Comparison of ENCODE assay signal across 9 cellular contexts in the genomic region with DNA sequence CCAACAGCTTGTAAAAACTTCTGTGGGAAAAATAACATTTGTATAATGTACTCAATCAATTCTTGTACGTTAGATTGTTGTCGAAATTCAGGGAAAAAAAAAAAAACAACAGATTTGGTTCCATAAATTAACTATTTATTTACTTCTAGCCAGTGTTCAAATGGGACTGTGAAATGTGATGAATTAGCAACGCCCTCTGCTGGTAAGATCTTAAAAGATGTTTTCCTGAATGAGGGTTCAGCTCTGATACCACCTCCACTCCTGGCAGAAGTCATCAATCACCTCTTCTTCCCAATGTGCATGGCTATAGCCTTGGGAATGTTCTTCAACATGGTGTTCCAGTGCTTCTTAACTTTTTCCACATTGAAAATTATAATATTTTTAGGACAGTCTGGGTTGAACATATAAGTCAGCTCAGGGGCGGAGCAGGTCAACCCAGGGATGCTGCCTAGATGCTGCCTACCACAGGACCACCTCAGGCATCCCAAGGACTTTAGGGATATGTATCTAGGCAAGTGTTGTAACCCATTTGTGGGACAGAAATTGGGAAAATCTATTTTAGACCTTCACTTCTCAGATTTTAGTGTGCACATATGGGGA.
DNase-seq lines count a peak whose midpoint lies in the region; ATAC-seq and TF ChIP-seq lines count a peak whose summit lies in the region.
"Had no signal": no experiment of that assay in that cellular context is flagged by ENCODE, and none has a peak within 500 bp of the region (broad histone marks: within the 10 kb centered on the region; RNA-seq: fewer than 3 reads in every experiment).

No MANE protein-coding gene starts in this region.

- H3K4me3 Mint-ChIP-seq in Calu3 (ENCODE audit: low read depth, unreplicated experiment) (no peak overlapping the region), activated B cell treated with CpG ODN at 0.5 μM for 24 hours (no peak overlapping the region), T-helper 17 cell (no peak overlapping the region)

- no peaks in the 10 kb centered on the region for H3K36me3 Mint-ChIP-seq in Calu3 (ENCODE audit: insufficient read depth, unreplicated experiment)
- H3K36me3 Mint-ChIP-seq in activated B cell treated with CpG ODN at 0.5 μM for 24 hours (ENCODE audit: low read depth), result no peaks in the 10 kb centered on the region
- H3K36me3 Mint-ChIP-seq in T-helper 17 cell (ENCODE audit: low read depth), result no peaks in the 10 kb centered on the region

- H3K9me3 Mint-ChIP-seq in Calu3 (ENCODE audit: low read depth, unreplicated experiment) (no peaks in the 10 kb centered on the region), activated B cell treated with CpG ODN at 0.5 μM for 24 hours (no peaks in the 10 kb centered on the region)

- H3K27me3 ChIP-seq in right atrium auricular region, result no peaks in the 10 kb centered on the region
- no peaks in the 10 kb centered on the region for H3K27me3 ChIP-seq in stomach
- H3K27me3 ChIP-seq: neutrophil had no signal

- 25 to 28% (median 26%) methylated on average over 4 of the region's 4 CpGs for WGBS in stomach, 5 donors

- H3K9me3 ChIP-seq in right atrium auricular region (no peaks in the 10 kb centered on the region), stomach (no peaks in the 10 kb centered on the region), T-helper 17 cell (ENCODE audit: control insufficient read depth, low read length, poor library complexity, severe bottlenecking) (no peaks in the 10 kb centered on the region)
- H3K9me3 ChIP-seq: neutrophil had no signal

- no peak for TF ChIP-seq POLR2A in stomach (IDR thresholded peaks at IDR 0.05)

- H3K36me3 ChIP-seq in right atrium auricular region, result no peaks in the 10 kb centered on the region
- H3K36me3 ChIP-seq in stomach, result no peaks in the 10 kb centered on the region
- H3K36me3 ChIP-seq: neutrophil had no signal

- intact Hi-C loops in Calu3 (cut with micrococcal nuclease; ENCODE audit: unreplicated experiment) (loop anchor here (1.0 to 10.0 kb wide), 5 partner anchors 75 to 862 kb away; no protein-coding TSS in a partner anchor), activated B cell treated with CpG ODN at 0.5 μM for 24 hours (cut with micrococcal nuclease) (loop anchor here (1.0 to 10.0 kb wide), 4 partner anchors 78 to 862 kb away; no protein-coding TSS in a partner anchor), stomach (cut with DNase I; ENCODE audit: low total_unique reads) (no loop called here)

- TF ChIP-seq CTCF in Calu3 (IDR thresholded peaks at IDR 0.05; ENCODE audit: unreplicated experiment) (peak; percentile 65), activated B cell treated with CpG ODN at 0.5 μM for 24 hours (IDR thresholded peaks at IDR 0.05) (peak; percentile 6), right atrium auricular region (IDR thresholded peaks at IDR 0.05) (peak; percentile 34 to 79), stomach (IDR thresholded peaks at IDR 0.05) (peak in 4 of 7 experiments; percentile 20 to 56 (median 46))

- H3K4me1 ChIP-seq in right atrium auricular region (peaks cover 0 to 3% of the 10 kb centered on the region in 2 donors), stomach (peaks cover 0 to 9% (median 0%) of the 10 kb centered on the region in 4 donors)

- H3K27me3 Mint-ChIP-seq in Calu3 (ENCODE audit: unreplicated experiment), result no peaks in the 10 kb centered on the region
- H3K27me3 Mint-ChIP-seq in activated B cell treated with CpG ODN at 0.5 μM for 24 hours, result peaks cover 2% of the 10 kb centered on the region
- peaks cover 18% of the 10 kb centered on the region for H3K27me3 Mint-ChIP-seq in T-helper 17 cell

- no peak for TF ChIP-seq EP300 in stomach (IDR thresholded peaks at IDR 0.05)

- POLR2A ChIA-PET in activated B cell treated with CpG ODN at 0.5 μM for 24 hours (lab: Charles Lee), result no interaction called here

- BruUV-seq in Calu3 (replicated peaks; lab: Mats Ljungman, UMichigan), result no TSS peak

- H3K4me3 ChIP-seq in right atrium auricular region, result no peak overlapping the region
- no peak overlapping the region for H3K4me3 ChIP-seq in stomach

- DNase-seq in Calu3, result peak; percentile 41
- DNase-seq in NCI-H1105 (lab: John Stamatoyannopoulos, UW), result peak; percentile 27
- DNase-seq in activated B cell treated with CpG ODN at 0.5 μM for 24 hours, result no peak
- DNase-seq in right atrium auricular region (ENCODE audit: low spot score), result no peak
- DNase-seq in stomach, result no peak
- no peak for DNase-seq in T-helper 17 cell

- H3K27ac ChIP-seq in right atrium auricular region, result no peak overlapping the region
- H3K27ac ChIP-seq in stomach, result no peak overlapping the region
- H3K27ac ChIP-seq: neutrophil had no signal

- peaks cover 21% of the 10 kb centered on the region for H3K4me1 Mint-ChIP-seq in Calu3 (ENCODE audit: low read depth, unreplicated experiment)
- no peaks in the 10 kb centered on the region for H3K4me1 Mint-ChIP-seq in activated B cell treated with CpG ODN at 0.5 μM for 24 hours
- peaks cover 2% of the 10 kb centered on the region for H3K4me1 Mint-ChIP-seq in T-helper 17 cell

- H3K27ac Mint-ChIP-seq in Calu3 (ENCODE audit: unreplicated experiment), result no peak overlapping the region
- no peak overlapping the region for H3K27ac Mint-ChIP-seq in activated B cell treated with CpG ODN at 0.5 μM for 24 hours
- no peak overlapping the region for H3K27ac Mint-ChIP-seq in T-helper 17 cell

- CTCF ChIA-PET in Calu3 (lab: Charles Lee) (interaction anchor here (0.8 to 3.5 kb wide), 8 partner anchors 70 to 862 kb away, joined by 3 to 38 read pairs (median 4); no protein-coding TSS in a partner anchor), activated B cell treated with CpG ODN at 0.5 μM for 24 hours (lab: Charles Lee) (interaction anchor here (0.6 to 2.7 kb wide), 10 partner anchors 9 to 862 kb away, joined by 3 to 9 read pairs (median 4); no protein-coding TSS in a partner anchor)

- peak; percentile 64 for ATAC-seq in GM21529 (IDR thresholded peaks at IDR 0.05; ENCODE audit: unreplicated experiment)
- ATAC-seq in activated B cell treated with CpG ODN at 0.5 μM for 24 hours (ENCODE audit: low read depth), result no peak
- ATAC-seq in T-helper 17 cell, result no peak
- no peak for ATAC-seq in GM21526 (IDR thresholded peaks at IDR 0.05; ENCODE audit: low FRiP score, unreplicated experiment)

Comparison
In these comparisons a context has a peak if more than half of its experiments do, and no peak if none do; other contexts are left out.
1. DNase-seq: peak in Calu3 (single experiment) and NCI-H1105 (single experiment); none in activated B cell treated with CpG ODN at 0.5 μM for 24 hours (single experiment), right atrium auricular region (single experiment), stomach (single experiment) and T-helper 17 cell (0 of 3).
2. CTCF ChIP-seq: peak in every context shown above with its lines; median percentile 65 in Calu3; 56 in right atrium auricular region; 46 in stomach; 6 in activated B cell treated with CpG ODN at 0.5 μM for 24 hours.